1 cellular context compared by ENCODE assay signal in the genomic region with DNA sequence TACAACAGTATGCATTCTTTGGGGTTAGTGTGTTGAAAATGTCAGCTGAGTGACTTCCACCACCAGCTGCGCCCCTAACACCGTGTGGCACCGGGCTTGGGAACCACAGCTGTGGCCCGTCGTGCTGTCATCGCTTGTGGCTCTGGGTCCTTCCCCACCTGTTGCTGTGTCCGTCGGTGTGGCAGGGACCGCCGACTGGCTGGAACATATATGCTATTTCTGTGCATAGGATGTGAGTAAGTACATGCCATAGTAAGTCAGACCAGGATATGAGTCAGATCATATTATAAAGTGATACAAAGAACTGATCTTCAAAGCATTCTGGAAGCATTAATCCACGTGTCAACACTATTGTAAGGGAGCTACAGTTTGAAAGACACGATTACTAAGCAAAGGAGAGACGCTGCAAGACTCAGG.
A peak's percentile ranks its signal among the peaks of the same experiment; 100 is the strongest.
TF ChIP-seq lines count a peak whose summit lies in the region.

No MANE protein-coding gene starts in this region.

TF ChIP-seq in IMR-90, 13 proteins besides CTCF, POLR2A, EP300 and RAD21 (continued from another document):
- TF ChIP-seq, protein P1, sequence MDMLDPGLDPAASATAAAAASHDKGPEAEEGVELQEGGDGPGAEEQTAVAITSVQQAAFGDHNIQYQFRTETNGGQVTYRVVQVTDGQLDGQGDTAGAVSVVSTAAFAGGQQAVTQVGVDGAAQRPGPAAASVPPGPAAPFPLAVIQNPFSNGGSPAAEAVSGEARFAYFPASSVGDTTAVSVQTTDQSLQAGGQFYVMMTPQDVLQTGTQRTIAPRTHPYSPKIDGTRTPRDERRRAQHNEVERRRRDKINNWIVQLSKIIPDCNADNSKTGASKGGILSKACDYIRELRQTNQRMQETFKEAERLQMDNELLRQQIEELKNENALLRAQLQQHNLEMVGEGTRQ (IDR thresholded peaks at IDR 0.05; ENCODE audit: low read depth, low read length): no peak
- peak; percentile 28; the same call in 1 of the 2 replicates for TF ChIP-seq FOS (IDR thresholded peaks at IDR 0.05; ENCODE audit: low read depth, low read length)
